In genomic region chr14:24982472-24983155, GRCh38 we compare ENCODE assay signal across 1 cellular context.
A peak's percentile ranks its signal among the peaks of the same experiment; 100 is the strongest.
TF ChIP-seq lines count a peak whose summit lies in the region.

No MANE protein-coding gene starts in this region.

TF ChIP-seq in HEK293, 187 proteins besides CTCF, POLR2A, EP300 and RAD21 (continued from another document and continues in another):
- TF ChIP-seq ZNF391 (tag by site-specific recombination; IDR thresholded peaks at IDR 0.05; ENCODE audit: borderline replicate concordance, low read depth) (no peak), ZNF174 (tag by site-specific recombination; IDR thresholded peaks at IDR 0.05) (no peak), ZNF404 (tag by site-specific recombination; IDR thresholded peaks at IDR 0.05) (no peak), ZNF580 (tag by site-specific recombination; IDR thresholded peaks at IDR 0.05) (no peak), ZNF473 (tag by site-specific recombination; IDR thresholded peaks at IDR 0.05) (no peak), ZXDB (tag by site-specific recombination; IDR thresholded peaks at IDR 0.05) (peak; percentile 95), ZNF132 (tag by site-specific recombination; IDR thresholded peaks at IDR 0.05; ENCODE audit: borderline replicate concordance) (no peak), ZNF112 (tag by site-specific recombination; IDR thresholded peaks at IDR 0.05) (no peak), ZBTB17 (tag by site-specific recombination; IDR thresholded peaks at IDR 0.05) (peak; percentile 53), KLF10 (tag by site-specific recombination; IDR thresholded peaks at IDR 0.05) (peak; percentile 61; the same call in 1 of the 2 replicates), SCRT2 (tag by site-specific recombination; IDR thresholded peaks at IDR 0.05) (no peak), ZNF114 (tag by site-specific recombination; IDR thresholded peaks at IDR 0.05) (no peak), ZNF175 (tag by site-specific recombination; IDR thresholded peaks at IDR 0.05) (no peak), ZNF148 (tag by site-specific recombination; IDR thresholded peaks at IDR 0.05; ENCODE audit: borderline replicate concordance) (peak; percentile 91), TCF7L2 (IDR thresholded peaks at IDR 0.05; ENCODE audit: borderline replicate concordance, low read depth, low read length) (peak; percentile 93), ZNF571 (tag by site-specific recombination; IDR thresholded peaks at IDR 0.05) (no peak), OVOL3 (tag by site-specific recombination; IDR thresholded peaks at IDR 0.05) (peak; percentile 83; the same call in 1 of the 2 replicates), ZNF514 (tag by site-specific recombination; IDR thresholded peaks at IDR 0.05) (no peak), ZNF629 (tag by site-specific recombination; IDR thresholded peaks at IDR 0.05) (peak; percentile 84), ZNF626 (tag by site-specific recombination; IDR thresholded peaks at IDR 0.05) (no peak), ZBTB1 (tag by site-specific recombination; IDR thresholded peaks at IDR 0.05) (peak; percentile 69; the same call in 1 of the 2 replicates), ZNF24 (tag by site-specific recombination; IDR thresholded peaks at IDR 0.05) (peak; percentile 86), ZBTB7A (tag by site-specific recombination; IDR thresholded peaks at IDR 0.05; ENCODE audit: low read depth) (no peak), ZIC2 (tag by site-specific recombination; IDR thresholded peaks at IDR 0.05) (no peak), ZNF248 (tag by site-specific recombination; IDR thresholded peaks at IDR 0.05) (0 out of 2 replicates have a peak, but pooled peaks have one; percentile 79), ZNF223 (tag by site-specific recombination; IDR thresholded peaks at IDR 0.05) (no peak), FEZF1 (tag by site-specific recombination; IDR thresholded peaks at IDR 0.05) (peak; percentile 91), SALL2 (tag by site-specific recombination; IDR thresholded peaks at IDR 0.05; ENCODE audit: borderline replicate concordance) (0 out of 2 replicates have a peak, but pooled peaks have one; percentile 57), ZNF202 (tag by site-specific recombination; IDR thresholded peaks at IDR 0.05; ENCODE audit: borderline replicate concordance) (no peak), ZNF843 (tag by site-specific recombination; IDR thresholded peaks at IDR 0.05) (peak; percentile 94), ZNF664 (tag by site-specific recombination; IDR thresholded peaks at IDR 0.05) (peak; percentile 9; the same call in 1 of the 2 replicates), ZNF140 (tag by site-specific recombination; IDR thresholded peaks at IDR 0.05) (no peak), ZNF121 (tag by site-specific recombination; IDR thresholded peaks at IDR 0.05) (no peak), ZNF488 (tag by site-specific recombination; IDR thresholded peaks at IDR 0.05) (no peak), KLF1 (tag by site-specific recombination; IDR thresholded peaks at IDR 0.05) (no peak), TSHZ1 (tag by site-specific recombination; IDR thresholded peaks at IDR 0.05; ENCODE audit: borderline replicate concordance) (no peak; the same call in 1 of the 2 replicates), ZEB2 (tag by site-specific recombination; IDR thresholded peaks at IDR 0.05) (peak; percentile 38; the same call in 1 of the 2 replicates), ZNF239 (tag by site-specific recombination; IDR thresholded peaks at IDR 0.05) (0 out of 2 replicates have a peak, but pooled peaks have one; percentile 39), KLF8 (tag by site-specific recombination; IDR thresholded peaks at IDR 0.05) (peak; percentile 91), KLF7 (tag by site-specific recombination; IDR thresholded peaks at IDR 0.05; ENCODE audit: borderline replicate concordance) (0 out of 2 replicates have a peak, but pooled peaks have one; percentile 35), ZFP69B (tag by site-specific recombination; IDR thresholded peaks at IDR 0.05) (peak; percentile 57; the same call in 1 of the 2 replicates), BCL6B (tag by site-specific recombination; IDR thresholded peaks at IDR 0.05) (peak; percentile 56; the same call in 1 of the 2 replicates), PATZ1 (tag by site-specific recombination; IDR thresholded peaks at IDR 0.05) (0 out of 2 replicates have a peak, but pooled peaks have one; percentile 18), ZNF548 (tag by site-specific recombination; IDR thresholded peaks at IDR 0.05) (no peak), ZNF221 (tag by site-specific recombination; IDR thresholded peaks at IDR 0.05; ENCODE audit: borderline replicate concordance) (no peak), ZNF366 (tag by site-specific recombination; conservative IDR thresholded peaks at IDR 0.05) (0 out of 2 replicates have a peak, but pooled peaks have one; percentile 20), ZNF398 (tag by site-specific recombination; IDR thresholded peaks at IDR 0.05) (peak; percentile 52; the same call in 1 of the 2 replicates), ZBTB21 (tag by site-specific recombination; IDR thresholded peaks at IDR 0.05) (0 out of 2 replicates have a peak, but pooled peaks have one; percentile 16), ZNF2 (tag by site-specific recombination; IDR thresholded peaks at IDR 0.05) (no peak), ZNF449 (tag by site-specific recombination; IDR thresholded peaks at IDR 0.05) (peak; percentile 46; the same call in 1 of the 2 replicates), KLF9 (tag by site-specific recombination; IDR thresholded peaks at IDR 0.05; ENCODE audit: low read depth) (no peak), ZNF76 (tag by site-specific recombination; IDR thresholded peaks at IDR 0.05; ENCODE audit: borderline replicate concordance, low read depth) (no peak), MEIS1 (CRISPR knock-in tag; IDR thresholded peaks at IDR 0.05; ENCODE audit: borderline replicate concordance) (0 out of 2 replicates have a peak, but pooled peaks have one; percentile 64), ZNF10 (tag by site-specific recombination; IDR thresholded peaks at IDR 0.05) (0 out of 2 replicates have a peak, but pooled peaks have one; percentile 16), ZNF48 (tag by site-specific recombination; IDR thresholded peaks at IDR 0.05) (no peak)
